ENCODE assay signal across 1 cellular context in the genomic region with DNA sequence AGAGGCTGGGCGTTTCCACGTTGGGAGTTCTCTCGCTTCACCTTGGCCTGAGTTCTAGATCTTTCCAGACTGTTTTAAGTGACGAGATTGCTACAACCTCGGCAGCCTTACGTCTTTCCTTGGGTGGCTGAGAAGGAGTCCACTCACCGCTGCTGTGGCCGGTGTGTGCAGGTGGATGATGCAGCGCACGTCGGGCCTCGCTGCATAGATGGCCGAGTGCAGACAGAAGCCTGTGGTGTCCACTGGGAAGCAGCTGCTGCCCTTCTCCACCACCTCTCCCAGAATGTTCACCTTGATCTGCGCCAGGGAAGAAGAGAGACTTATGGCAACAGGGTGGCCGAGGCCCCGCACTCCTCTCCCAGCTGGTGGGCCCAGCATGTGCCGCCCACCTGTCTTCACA.
TF ChIP-seq lines count a peak whose summit lies in the region.

No MANE protein-coding gene starts in this region.

TF ChIP-seq in WTC11, 78 proteins besides CTCF, POLR2A, EP300 and RAD21 (continued from another document):
- TF ChIP-seq, protein P1, sequence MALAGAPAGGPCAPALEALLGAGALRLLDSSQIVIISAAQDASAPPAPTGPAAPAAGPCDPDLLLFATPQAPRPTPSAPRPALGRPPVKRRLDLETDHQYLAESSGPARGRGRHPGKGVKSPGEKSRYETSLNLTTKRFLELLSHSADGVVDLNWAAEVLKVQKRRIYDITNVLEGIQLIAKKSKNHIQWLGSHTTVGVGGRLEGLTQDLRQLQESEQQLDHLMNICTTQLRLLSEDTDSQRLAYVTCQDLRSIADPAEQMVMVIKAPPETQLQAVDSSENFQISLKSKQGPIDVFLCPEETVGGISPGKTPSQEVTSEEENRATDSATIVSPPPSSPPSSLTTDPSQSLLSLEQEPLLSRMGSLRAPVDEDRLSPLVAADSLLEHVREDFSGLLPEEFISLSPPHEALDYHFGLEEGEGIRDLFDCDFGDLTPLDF (CRISPR knock-in tag; IDR thresholded peaks at IDR 0.05): no peak
- no peak for TF ChIP-seq ZNF138 (CRISPR knock-in tag; conservative IDR thresholded peaks at IDR 0.05)
- TF ChIP-seq KAT7 (CRISPR knock-in tag; IDR thresholded peaks at IDR 0.05; ENCODE audit: borderline replicate concordance): no peak
- TF ChIP-seq, protein P2, sequence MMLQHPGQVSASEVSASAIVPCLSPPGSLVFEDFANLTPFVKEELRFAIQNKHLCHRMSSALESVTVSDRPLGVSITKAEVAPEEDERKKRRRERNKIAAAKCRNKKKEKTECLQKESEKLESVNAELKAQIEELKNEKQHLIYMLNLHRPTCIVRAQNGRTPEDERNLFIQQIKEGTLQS (CRISPR knock-in tag; conservative IDR thresholded peaks at IDR 0.05): no peak
- TF ChIP-seq, protein P3, sequence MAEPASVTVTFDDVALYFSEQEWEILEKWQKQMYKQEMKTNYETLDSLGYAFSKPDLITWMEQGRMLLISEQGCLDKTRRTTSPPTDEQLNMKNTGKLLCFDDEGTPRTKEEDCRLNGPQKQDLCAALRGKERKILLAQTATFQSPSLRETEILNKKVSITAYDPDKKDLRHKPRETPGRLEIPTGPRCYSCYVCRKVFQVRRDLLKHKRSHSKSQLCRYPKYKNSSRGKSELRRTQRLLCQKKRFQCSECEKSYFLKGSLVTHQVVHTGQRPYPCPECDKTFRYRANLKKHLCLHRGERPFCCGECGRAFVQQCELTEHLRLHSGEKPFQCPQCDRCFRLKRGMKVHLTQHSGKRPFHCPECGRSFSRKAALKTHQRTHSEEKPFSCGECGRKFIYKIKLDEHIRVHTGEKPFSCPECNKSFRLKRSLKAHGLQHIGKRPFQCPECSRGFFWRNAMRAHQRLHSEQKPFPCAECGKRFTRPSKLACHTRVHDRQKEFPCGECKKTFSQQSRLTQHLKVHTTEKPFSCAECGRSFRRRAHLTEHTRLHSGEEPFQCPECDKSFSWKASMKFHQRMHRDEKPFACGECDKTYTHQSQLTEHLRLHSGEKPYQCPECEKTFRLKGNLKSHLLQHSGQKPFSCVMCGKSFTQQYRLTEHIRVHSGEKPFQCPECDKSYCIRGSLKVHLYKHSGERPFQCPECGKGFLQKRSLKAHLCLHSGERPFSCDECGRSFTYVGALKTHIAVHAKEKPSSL (CRISPR knock-in tag; conservative IDR thresholded peaks at IDR 0.05): no peak
- TF ChIP-seq ZNF671 (CRISPR knock-in tag; IDR thresholded peaks at IDR 0.05): no peak
- TF ChIP-seq, protein P4, sequence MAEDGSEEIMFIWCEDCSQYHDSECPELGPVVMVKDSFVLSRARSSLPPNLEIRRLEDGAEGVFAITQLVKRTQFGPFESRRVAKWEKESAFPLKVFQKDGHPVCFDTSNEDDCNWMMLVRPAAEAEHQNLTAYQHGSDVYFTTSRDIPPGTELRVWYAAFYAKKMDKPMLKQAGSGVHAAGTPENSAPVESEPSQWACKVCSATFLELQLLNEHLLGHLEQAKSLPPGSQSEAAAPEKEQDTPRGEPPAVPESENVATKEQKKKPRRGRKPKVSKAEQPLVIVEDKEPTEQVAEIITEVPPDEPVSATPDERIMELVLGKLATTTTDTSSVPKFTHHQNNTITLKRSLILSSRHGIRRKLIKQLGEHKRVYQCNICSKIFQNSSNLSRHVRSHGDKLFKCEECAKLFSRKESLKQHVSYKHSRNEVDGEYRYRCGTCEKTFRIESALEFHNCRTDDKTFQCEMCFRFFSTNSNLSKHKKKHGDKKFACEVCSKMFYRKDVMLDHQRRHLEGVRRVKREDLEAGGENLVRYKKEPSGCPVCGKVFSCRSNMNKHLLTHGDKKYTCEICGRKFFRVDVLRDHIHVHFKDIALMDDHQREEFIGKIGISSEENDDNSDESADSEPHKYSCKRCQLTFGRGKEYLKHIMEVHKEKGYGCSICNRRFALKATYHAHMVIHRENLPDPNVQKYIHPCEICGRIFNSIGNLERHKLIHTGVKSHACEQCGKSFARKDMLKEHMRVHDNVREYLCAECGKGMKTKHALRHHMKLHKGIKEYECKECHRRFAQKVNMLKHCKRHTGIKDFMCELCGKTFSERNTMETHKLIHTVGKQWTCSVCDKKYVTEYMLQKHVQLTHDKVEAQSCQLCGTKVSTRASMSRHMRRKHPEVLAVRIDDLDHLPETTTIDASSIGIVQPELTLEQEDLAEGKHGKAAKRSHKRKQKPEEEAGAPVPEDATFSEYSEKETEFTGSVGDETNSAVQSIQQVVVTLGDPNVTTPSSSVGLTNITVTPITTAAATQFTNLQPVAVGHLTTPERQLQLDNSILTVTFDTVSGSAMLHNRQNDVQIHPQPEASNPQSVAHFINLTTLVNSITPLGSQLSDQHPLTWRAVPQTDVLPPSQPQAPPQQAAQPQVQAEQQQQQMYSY (CRISPR knock-in tag; IDR thresholded peaks at IDR 0.05): no peak
TF ChIP-seq in WTC11: peak in this region for 0.
